In the genomic region with DNA sequence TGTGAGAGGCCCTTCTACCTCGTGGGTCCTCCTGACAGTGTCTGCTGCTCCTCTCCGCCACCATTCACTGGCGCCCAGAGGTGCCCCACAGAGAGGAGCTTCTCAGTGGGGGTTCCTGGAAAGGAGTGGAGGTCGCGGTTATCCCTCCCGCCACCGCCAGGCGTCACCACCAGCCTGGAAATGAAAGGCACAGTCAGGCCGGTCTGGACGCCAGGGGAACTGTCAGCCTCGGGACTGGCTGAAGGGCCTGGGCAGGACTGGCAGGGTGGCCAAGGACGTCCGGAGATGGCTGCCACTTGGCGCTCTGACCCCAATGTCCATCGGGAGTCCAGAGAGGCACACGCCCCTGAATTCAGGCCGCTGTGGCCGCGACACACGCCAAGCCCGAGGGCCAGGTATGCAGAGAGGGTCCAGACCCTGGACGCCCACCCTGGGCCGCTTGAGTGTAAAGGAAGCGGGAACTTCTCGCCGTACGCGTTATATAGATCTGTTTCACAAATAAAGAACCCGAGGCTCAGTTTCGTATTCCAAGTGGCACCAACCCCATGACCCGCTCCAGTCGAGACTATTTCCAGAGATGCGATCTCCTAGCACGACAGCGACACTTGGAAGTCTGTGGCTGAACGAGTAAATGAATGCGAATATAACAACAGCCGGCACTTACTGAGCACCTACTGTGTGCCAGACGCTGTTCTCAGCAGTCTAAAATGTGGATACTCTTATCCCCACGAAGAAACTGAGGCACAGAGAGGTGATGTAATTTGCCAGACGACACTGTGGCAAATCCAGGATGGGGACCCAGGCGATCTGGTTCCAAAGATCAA, we compare ENCODE assay signal across 1 cellular context.
TF ChIP-seq lines count a peak whose summit lies in the region.

No MANE protein-coding gene starts in this region.

TF ChIP-seq in K562, 482 proteins besides CTCF, POLR2A, EP300 and RAD21 (continued from another document):
- no peak for TF ChIP-seq CREB1 (IDR thresholded peaks at IDR 0.05)
- TF ChIP-seq CREB1 (CRISPR knock-in tag; IDR thresholded peaks at IDR 0.05): peak; percentile 49; the same call in 1 of the 2 replicates
- 0 out of 2 replicates have a peak, but pooled peaks have one; percentile 45 for TF ChIP-seq TGIF2 (CRISPR knock-in tag; IDR thresholded peaks at IDR 0.05)
- TF ChIP-seq, protein P1, sequence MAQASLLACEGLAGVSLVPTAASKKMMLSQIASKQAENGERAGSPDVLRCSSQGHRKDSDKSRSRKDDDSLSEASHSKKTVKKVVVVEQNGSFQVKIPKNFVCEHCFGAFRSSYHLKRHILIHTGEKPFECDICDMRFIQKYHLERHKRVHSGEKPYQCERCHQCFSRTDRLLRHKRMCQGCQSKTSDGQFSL (CRISPR knock-in tag; IDR thresholded peaks at IDR 0.05): peak; percentile 69; the same call in 1 of the 2 replicates
- TF ChIP-seq, protein P1 (tag; IDR thresholded peaks at IDR 0.05): no peak
- no peak for TF ChIP-seq ZNF121 (CRISPR knock-in tag; conservative IDR thresholded peaks at IDR 0.05)
- TF ChIP-seq GABPB1 (CRISPR knock-in tag; IDR thresholded peaks at IDR 0.05): peak; percentile 69
- TF ChIP-seq JUND (IDR thresholded peaks at IDR 0.05; ENCODE audit: borderline replicate concordance, low read depth, low read length): 0 out of 2 replicates have a peak, but pooled peaks have one; percentile 8
- TF ChIP-seq JUND (tag; IDR thresholded peaks at IDR 0.05; ENCODE audit: borderline replicate concordance, low read depth, low read length): no peak; the same call in 2 of the 3 replicates
- TF ChIP-seq, protein P2, sequence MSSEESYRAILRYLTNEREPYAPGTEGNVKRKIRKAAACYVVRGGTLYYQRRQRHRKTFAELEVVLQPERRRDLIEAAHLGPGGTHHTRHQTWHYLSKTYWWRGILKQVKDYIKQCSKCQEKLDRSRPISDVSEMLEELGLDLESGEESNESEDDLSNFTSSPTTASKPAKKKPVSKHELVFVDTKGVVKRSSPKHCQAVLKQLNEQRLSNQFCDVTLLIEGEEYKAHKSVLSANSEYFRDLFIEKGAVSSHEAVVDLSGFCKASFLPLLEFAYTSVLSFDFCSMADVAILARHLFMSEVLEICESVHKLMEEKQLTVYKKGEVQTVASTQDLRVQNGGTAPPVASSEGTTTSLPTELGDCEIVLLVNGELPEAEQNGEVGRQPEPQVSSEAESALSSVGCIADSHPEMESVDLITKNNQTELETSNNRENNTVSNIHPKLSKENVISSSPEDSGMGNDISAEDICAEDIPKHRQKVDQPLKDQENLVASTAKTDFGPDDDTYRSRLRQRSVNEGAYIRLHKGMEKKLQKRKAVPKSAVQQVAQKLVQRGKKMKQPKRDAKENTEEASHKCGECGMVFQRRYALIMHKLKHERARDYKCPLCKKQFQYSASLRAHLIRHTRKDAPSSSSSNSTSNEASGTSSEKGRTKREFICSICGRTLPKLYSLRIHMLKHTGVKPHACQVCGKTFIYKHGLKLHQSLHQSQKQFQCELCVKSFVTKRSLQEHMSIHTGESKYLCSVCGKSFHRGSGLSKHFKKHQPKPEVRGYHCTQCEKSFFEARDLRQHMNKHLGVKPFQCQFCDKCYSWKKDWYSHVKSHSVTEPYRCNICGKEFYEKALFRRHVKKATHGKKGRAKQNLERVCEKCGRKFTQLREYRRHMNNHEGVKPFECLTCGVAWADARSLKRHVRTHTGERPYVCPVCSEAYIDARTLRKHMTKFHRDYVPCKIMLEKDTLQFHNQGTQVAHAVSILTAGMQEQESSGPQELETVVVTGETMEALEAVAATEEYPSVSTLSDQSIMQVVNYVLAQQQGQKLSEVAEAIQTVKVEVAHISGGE (CRISPR knock-in tag; IDR thresholded peaks at IDR 0.05): no peak
- no peak for TF ChIP-seq KAT8 (IDR thresholded peaks at IDR 0.05; ENCODE audit: low read depth)
- peak; percentile 97 for TF ChIP-seq SMC3 (conservative IDR thresholded peaks at IDR 0.05; ENCODE audit: insufficient read depth, low read depth, low read length)
- TF ChIP-seq SIN3A (IDR thresholded peaks at IDR 0.05; ENCODE audit: borderline replicate concordance in 2 of 2, control insufficient read depth in 1 of 2, low read depth in 2 of 2, low read length in 2 of 2): no peak
- 0 out of 2 replicates have a peak, but pooled peaks have one; percentile 55 for TF ChIP-seq CBFB (CRISPR knock-in tag; IDR thresholded peaks at IDR 0.05)
- TF ChIP-seq RB1 (IDR thresholded peaks at IDR 0.05; ENCODE audit: low read depth): peak; percentile 65; the same call in 1 of the 2 replicates
- peak; percentile 92 for TF ChIP-seq ZKSCAN1 (IDR thresholded peaks at IDR 0.05; ENCODE audit: low read depth, low read length)
- peak; percentile 70; the same call in 1 of the 2 replicates for TF ChIP-seq KAT7 (CRISPR knock-in tag; IDR thresholded peaks at IDR 0.05; ENCODE audit: borderline replicate concordance)
- TF ChIP-seq, protein P3, sequence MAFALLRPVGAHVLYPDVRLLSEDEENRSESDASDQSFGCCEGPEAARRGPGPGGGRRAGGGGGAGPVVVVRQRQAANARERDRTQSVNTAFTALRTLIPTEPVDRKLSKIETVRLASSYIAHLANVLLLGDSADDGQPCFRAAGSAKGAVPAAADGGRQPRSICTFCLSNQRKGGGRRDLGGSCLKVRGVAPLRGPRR (CRISPR knock-in tag; IDR thresholded peaks at IDR 0.05): no peak
- TF ChIP-seq, protein P4, sequence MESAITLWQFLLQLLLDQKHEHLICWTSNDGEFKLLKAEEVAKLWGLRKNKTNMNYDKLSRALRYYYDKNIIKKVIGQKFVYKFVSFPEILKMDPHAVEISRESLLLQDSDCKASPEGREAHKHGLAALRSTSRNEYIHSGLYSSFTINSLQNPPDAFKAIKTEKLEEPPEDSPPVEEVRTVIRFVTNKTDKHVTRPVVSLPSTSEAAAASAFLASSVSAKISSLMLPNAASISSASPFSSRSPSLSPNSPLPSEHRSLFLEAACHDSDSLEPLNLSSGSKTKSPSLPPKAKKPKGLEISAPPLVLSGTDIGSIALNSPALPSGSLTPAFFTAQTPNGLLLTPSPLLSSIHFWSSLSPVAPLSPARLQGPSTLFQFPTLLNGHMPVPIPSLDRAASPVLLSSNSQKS (CRISPR knock-in tag; IDR thresholded peaks at IDR 0.05): no peak
- TF ChIP-seq, protein P5, sequence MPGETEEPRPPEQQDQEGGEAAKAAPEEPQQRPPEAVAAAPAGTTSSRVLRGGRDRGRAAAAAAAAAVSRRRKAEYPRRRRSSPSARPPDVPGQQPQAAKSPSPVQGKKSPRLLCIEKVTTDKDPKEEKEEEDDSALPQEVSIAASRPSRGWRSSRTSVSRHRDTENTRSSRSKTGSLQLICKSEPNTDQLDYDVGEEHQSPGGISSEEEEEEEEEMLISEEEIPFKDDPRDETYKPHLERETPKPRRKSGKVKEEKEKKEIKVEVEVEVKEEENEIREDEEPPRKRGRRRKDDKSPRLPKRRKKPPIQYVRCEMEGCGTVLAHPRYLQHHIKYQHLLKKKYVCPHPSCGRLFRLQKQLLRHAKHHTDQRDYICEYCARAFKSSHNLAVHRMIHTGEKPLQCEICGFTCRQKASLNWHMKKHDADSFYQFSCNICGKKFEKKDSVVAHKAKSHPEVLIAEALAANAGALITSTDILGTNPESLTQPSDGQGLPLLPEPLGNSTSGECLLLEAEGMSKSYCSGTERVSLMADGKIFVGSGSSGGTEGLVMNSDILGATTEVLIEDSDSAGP (CRISPR knock-in tag; IDR thresholded peaks at IDR 0.05): no peak
- no peak for TF ChIP-seq RBM34 (IDR thresholded peaks at IDR 0.05; ENCODE audit: borderline replicate concordance, insufficient read depth, low read length)
- TF ChIP-seq ZFX (CRISPR knock-in tag; IDR thresholded peaks at IDR 0.05): 0 out of 2 replicates have a peak, but pooled peaks have one; percentile 19
- TF ChIP-seq, protein P6, sequence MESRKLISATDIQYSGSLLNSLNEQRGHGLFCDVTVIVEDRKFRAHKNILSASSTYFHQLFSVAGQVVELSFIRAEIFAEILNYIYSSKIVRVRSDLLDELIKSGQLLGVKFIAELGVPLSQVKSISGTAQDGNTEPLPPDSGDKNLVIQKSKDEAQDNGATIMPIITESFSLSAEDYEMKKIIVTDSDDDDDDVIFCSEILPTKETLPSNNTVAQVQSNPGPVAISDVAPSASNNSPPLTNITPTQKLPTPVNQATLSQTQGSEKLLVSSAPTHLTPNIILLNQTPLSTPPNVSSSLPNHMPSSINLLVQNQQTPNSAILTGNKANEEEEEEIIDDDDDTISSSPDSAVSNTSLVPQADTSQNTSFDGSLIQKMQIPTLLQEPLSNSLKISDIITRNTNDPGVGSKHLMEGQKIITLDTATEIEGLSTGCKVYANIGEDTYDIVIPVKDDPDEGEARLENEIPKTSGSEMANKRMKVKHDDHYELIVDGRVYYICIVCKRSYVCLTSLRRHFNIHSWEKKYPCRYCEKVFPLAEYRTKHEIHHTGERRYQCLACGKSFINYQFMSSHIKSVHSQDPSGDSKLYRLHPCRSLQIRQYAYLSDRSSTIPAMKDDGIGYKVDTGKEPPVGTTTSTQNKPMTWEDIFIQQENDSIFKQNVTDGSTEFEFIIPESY (CRISPR knock-in tag; IDR thresholded peaks at IDR 0.05): peak; percentile 70; the same call in 1 of the 2 replicates
- TF ChIP-seq, protein P7, sequence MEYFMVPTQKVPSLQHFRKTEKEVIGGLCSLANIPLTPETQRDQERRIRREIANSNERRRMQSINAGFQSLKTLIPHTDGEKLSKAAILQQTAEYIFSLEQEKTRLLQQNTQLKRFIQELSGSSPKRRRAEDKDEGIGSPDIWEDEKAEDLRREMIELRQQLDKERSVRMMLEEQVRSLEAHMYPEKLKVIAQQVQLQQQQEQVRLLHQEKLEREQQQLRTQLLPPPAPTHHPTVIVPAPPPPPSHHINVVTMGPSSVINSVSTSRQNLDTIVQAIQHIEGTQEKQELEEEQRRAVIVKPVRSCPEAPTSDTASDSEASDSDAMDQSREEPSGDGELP (CRISPR knock-in tag; IDR thresholded peaks at IDR 0.05; ENCODE audit: borderline replicate concordance): peak; percentile 72; the same call in 1 of the 2 replicates
- peak; percentile 29; the same call in 1 of the 2 replicates for TF ChIP-seq MYNN (IDR thresholded peaks at IDR 0.05)
- TF ChIP-seq MYNN (CRISPR knock-in tag; IDR thresholded peaks at IDR 0.05): no peak
- TF ChIP-seq, protein P8, sequence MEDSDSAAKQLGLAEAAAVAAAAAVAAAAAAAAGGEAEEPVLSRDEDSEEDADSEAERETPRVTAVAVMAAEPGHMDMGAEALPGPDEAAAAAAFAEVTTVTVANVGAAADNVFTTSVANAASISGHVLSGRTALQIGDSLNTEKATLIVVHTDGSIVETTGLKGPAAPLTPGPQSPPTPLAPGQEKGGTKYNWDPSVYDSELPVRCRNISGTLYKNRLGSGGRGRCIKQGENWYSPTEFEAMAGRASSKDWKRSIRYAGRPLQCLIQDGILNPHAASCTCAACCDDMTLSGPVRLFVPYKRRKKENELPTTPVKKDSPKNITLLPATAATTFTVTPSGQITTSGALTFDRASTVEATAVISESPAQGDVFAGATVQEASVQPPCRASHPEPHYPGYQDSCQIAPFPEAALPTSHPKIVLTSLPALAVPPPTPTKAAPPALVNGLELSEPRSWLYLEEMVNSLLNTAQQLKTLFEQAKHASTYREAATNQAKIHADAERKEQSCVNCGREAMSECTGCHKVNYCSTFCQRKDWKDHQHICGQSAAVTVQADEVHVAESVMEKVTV (CRISPR knock-in tag; IDR thresholded peaks at IDR 0.05): peak; percentile 65
- TF ChIP-seq CREM (IDR thresholded peaks at IDR 0.05; ENCODE audit: low read depth): peak; percentile 31; the same call in 1 of the 2 replicates
- TF ChIP-seq, protein P9, sequence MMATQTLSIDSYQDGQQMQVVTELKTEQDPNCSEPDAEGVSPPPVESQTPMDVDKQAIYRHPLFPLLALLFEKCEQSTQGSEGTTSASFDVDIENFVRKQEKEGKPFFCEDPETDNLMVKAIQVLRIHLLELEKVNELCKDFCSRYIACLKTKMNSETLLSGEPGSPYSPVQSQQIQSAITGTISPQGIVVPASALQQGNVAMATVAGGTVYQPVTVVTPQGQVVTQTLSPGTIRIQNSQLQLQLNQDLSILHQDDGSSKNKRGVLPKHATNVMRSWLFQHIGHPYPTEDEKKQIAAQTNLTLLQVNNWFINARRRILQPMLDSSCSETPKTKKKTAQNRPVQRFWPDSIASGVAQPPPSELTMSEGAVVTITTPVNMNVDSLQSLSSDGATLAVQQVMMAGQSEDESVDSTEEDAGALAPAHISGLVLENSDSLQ (IDR thresholded peaks at IDR 0.05): 0 out of 2 replicates have a peak, but pooled peaks have one; percentile 10
- peak; percentile 59; the same call in 1 of the 2 replicates for TF ChIP-seq KLF16 (IDR thresholded peaks at IDR 0.05)
- peak in 1 of 3 experiments; percentile 17 for TF ChIP-seq YY1 (IDR thresholded peaks at IDR 0.05; ENCODE audit: borderline replicate concordance in 1 of 3, control insufficient read depth in 1 of 3, extremely low read depth in 1 of 3, insufficient read depth in 3 of 3, insufficient read length in 1 of 3, insufficient replicate concordance in 2 of 3, low read depth in 1 of 3, low read length in 2 of 3)
- peak in 1 of 2 experiments; percentile 34; a peak in 1 of 4 replicates for TF ChIP-seq RCOR1 (IDR thresholded peaks at IDR 0.05; ENCODE audit: borderline replicate concordance in 1 of 2, low read depth in 2 of 2, low read length in 2 of 2)
- 0 out of 4 replicates have a peak, but pooled peaks of 1 of the 2 experiments have one; percentile 30 for TF ChIP-seq SRF (CRISPR knock-in tag; IDR thresholded peaks at IDR 0.05)
- TF ChIP-seq CC2D1A (IDR thresholded peaks at IDR 0.05): peak; percentile 73
- peak; percentile 60; the same call in 1 of the 2 replicates for TF ChIP-seq SP1 (CRISPR knock-in tag; IDR thresholded peaks at IDR 0.05)
- peak; percentile 36; the same call in 1 of the 2 replicates for TF ChIP-seq CTBP1 (IDR thresholded peaks at IDR 0.05; ENCODE audit: borderline replicate concordance)
